Comparison of ENCODE assay signal across 1 cellular context in the genomic region with DNA sequence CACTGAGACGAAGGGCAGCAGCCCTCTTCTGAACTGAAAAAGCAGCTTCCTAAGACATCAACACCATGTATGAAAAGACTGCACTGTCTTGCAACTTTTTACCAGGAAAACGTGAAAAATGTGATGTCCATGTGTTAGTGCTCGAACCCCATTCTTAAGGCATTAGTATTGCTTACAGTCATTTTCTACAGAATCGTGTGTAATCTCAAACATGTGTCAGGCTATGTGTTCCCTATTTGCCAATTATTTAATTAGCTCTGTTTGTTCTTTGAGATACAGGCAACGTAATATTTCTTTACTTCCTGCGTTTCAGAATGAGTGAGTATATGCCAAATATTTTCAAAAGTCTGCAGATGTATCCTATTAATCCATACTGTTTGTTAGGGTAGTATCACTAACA.
TF ChIP-seq lines count a peak whose summit lies in the region.

No MANE protein-coding gene starts in this region.

TF ChIP-seq in GM12878, 131 proteins besides CTCF, POLR2A, EP300 and RAD21 (continued from another document):
- TF ChIP-seq ZBTB11 (CRISPR knock-in tag; IDR thresholded peaks at IDR 0.05) (no peak), STAT1 (conservative IDR thresholded peaks at IDR 0.05) (no peak), NRF1 (conservative IDR thresholded peaks at IDR 0.05; ENCODE audit: low read depth, low read length) (no peak), SUZ12 (IDR thresholded peaks at IDR 0.05; ENCODE audit: unreplicated experiment) (no peak), TCF3 (IDR thresholded peaks at IDR 0.05; ENCODE audit: borderline replicate concordance, insufficient read depth, low read depth, low read length) (no peak), IRF4 (IDR thresholded peaks at IDR 0.05; ENCODE audit: low read depth, low read length) (no peak), CHD4 (IDR thresholded peaks at IDR 0.05) (no peak), NBN (IDR thresholded peaks at IDR 0.05) (no peak)
- TF ChIP-seq, protein P1, sequence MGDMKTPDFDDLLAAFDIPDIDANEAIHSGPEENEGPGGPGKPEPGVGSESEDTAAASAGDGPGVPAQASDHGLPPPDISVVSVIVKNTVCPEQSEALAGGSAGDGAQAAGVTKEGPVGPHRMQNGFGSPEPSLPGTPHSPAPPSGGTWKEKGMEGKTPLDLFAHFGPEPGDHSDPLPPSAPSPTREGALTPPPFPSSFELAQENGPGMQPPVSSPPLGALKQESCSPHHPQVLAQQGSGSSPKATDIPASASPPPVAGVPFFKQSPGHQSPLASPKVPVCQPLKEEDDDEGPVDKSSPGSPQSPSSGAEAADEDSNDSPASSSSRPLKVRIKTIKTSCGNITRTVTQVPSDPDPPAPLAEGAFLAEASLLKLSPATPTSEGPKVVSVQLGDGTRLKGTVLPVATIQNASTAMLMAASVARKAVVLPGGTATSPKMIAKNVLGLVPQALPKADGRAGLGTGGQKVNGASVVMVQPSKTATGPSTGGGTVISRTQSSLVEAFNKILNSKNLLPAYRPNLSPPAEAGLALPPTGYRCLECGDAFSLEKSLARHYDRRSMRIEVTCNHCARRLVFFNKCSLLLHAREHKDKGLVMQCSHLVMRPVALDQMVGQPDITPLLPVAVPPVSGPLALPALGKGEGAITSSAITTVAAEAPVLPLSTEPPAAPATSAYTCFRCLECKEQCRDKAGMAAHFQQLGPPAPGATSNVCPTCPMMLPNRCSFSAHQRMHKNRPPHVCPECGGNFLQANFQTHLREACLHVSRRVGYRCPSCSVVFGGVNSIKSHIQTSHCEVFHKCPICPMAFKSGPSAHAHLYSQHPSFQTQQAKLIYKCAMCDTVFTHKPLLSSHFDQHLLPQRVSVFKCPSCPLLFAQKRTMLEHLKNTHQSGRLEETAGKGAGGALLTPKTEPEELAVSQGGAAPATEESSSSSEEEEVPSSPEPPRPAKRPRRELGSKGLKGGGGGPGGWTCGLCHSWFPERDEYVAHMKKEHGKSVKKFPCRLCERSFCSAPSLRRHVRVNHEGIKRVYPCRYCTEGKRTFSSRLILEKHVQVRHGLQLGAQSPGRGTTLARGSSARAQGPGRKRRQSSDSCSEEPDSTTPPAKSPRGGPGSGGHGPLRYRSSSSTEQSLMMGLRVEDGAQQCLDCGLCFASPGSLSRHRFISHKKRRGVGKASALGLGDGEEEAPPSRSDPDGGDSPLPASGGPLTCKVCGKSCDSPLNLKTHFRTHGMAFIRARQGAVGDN (IDR thresholded peaks at IDR 0.05), result no peak
